ENCODE assay signal across 1 cellular context in genomic region chr7:1181031-1181430, GRCh38.
TF ChIP-seq lines count a peak whose summit lies in the region.

No MANE protein-coding gene starts in this region.

TF ChIP-seq in H1, 55 proteins besides CTCF, POLR2A, EP300 and RAD21:
- TF ChIP-seq BRCA1 (IDR thresholded peaks at IDR 0.05; ENCODE audit: low read depth, low read length) (no peak), HDAC6 (IDR thresholded peaks at IDR 0.05; ENCODE audit: low read depth, low read length) (no peak), RXRA (IDR thresholded peaks at IDR 0.05; ENCODE audit: insufficient read depth, low read depth, low read length) (no peak), CHD2 (IDR thresholded peaks at IDR 0.05; ENCODE audit: low read length) (no peak), TAF1 (IDR thresholded peaks at IDR 0.05; ENCODE audit: low read depth, low read length) (no peak), HDAC2 (IDR thresholded peaks at IDR 0.05; ENCODE audit: borderline replicate concordance in 1 of 2, low read depth in 2 of 2, low read length in 2 of 2) (no peak), POLR2AphosphoS5 (IDR thresholded peaks at IDR 0.05; ENCODE audit: low read depth, low read length) (no peak), ZNF274 (IDR thresholded peaks at IDR 0.05; ENCODE audit: borderline replicate concordance, extremely low read depth, low read length) (no peak)
- TF ChIP-seq, protein P1, sequence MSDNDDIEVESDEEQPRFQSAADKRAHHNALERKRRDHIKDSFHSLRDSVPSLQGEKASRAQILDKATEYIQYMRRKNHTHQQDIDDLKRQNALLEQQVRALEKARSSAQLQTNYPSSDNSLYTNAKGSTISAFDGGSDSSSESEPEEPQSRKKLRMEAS (IDR thresholded peaks at IDR 0.05) = no peak
- TF ChIP-seq, protein P2, sequence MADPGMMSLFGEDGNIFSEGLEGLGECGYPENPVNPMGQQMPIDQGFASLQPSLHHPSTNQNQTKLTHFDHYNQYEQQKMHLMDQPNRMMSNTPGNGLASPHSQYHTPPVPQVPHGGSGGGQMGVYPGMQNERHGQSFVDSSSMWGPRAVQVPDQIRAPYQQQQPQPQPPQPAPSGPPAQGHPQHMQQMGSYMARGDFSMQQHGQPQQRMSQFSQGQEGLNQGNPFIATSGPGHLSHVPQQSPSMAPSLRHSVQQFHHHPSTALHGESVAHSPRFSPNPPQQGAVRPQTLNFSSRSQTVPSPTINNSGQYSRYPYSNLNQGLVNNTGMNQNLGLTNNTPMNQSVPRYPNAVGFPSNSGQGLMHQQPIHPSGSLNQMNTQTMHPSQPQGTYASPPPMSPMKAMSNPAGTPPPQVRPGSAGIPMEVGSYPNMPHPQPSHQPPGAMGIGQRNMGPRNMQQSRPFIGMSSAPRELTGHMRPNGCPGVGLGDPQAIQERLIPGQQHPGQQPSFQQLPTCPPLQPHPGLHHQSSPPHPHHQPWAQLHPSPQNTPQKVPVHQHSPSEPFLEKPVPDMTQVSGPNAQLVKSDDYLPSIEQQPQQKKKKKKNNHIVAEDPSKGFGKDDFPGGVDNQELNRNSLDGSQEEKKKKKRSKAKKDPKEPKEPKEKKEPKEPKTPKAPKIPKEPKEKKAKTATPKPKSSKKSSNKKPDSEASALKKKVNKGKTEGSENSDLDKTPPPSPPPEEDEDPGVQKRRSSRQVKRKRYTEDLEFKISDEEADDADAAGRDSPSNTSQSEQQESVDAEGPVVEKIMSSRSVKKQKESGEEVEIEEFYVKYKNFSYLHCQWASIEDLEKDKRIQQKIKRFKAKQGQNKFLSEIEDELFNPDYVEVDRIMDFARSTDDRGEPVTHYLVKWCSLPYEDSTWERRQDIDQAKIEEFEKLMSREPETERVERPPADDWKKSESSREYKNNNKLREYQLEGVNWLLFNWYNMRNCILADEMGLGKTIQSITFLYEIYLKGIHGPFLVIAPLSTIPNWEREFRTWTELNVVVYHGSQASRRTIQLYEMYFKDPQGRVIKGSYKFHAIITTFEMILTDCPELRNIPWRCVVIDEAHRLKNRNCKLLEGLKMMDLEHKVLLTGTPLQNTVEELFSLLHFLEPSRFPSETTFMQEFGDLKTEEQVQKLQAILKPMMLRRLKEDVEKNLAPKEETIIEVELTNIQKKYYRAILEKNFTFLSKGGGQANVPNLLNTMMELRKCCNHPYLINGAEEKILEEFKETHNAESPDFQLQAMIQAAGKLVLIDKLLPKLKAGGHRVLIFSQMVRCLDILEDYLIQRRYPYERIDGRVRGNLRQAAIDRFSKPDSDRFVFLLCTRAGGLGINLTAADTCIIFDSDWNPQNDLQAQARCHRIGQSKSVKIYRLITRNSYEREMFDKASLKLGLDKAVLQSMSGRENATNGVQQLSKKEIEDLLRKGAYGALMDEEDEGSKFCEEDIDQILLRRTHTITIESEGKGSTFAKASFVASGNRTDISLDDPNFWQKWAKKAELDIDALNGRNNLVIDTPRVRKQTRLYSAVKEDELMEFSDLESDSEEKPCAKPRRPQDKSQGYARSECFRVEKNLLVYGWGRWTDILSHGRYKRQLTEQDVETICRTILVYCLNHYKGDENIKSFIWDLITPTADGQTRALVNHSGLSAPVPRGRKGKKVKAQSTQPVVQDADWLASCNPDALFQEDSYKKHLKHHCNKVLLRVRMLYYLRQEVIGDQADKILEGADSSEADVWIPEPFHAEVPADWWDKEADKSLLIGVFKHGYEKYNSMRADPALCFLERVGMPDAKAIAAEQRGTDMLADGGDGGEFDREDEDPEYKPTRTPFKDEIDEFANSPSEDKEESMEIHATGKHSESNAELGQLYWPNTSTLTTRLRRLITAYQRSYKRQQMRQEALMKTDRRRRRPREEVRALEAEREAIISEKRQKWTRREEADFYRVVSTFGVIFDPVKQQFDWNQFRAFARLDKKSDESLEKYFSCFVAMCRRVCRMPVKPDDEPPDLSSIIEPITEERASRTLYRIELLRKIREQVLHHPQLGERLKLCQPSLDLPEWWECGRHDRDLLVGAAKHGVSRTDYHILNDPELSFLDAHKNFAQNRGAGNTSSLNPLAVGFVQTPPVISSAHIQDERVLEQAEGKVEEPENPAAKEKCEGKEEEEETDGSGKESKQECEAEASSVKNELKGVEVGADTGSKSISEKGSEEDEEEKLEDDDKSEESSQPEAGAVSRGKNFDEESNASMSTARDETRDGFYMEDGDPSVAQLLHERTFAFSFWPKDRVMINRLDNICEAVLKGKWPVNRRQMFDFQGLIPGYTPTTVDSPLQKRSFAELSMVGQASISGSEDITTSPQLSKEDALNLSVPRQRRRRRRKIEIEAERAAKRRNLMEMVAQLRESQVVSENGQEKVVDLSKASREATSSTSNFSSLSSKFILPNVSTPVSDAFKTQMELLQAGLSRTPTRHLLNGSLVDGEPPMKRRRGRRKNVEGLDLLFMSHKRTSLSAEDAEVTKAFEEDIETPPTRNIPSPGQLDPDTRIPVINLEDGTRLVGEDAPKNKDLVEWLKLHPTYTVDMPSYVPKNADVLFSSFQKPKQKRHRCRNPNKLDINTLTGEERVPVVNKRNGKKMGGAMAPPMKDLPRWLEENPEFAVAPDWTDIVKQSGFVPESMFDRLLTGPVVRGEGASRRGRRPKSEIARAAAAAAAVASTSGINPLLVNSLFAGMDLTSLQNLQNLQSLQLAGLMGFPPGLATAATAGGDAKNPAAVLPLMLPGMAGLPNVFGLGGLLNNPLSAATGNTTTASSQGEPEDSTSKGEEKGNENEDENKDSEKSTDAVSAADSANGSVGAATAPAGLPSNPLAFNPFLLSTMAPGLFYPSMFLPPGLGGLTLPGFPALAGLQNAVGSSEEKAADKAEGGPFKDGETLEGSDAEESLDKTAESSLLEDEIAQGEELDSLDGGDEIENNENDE (IDR thresholded peaks at IDR 0.05; ENCODE audit: insufficient replicate concordance, low read length) = no peak
TF ChIP-seq in H1: peak in this region for 0.
